Comparison of ENCODE assay signal across 9 cellular contexts in genomic region chr6:29602564-29603361, GRCh38. TPM values are rescaled to one million over a fixed set of nuclear protein-coding genes. Genes with fewer than 3 reads are reported as not detected.
A peak's percentile ranks its signal among the peaks of the same experiment; 100 is the strongest.
DNase-seq lines count a peak whose midpoint lies in the region; ATAC-seq, FAIRE-seq and TF ChIP-seq lines count a peak whose summit lies in the region.
"Had no signal": no experiment of that assay in that cellular context is flagged by ENCODE, and none has a peak within 500 bp of the region (broad histone marks: within the 10 kb centered on the region; RNA-seq: fewer than 3 reads in every experiment).

No MANE protein-coding gene starts in this region.

- CTCF ChIA-PET in HepG2 (lab: Yijun Ruan, JAX; ENCODE audit: low intra/inter-chr PET ratio, low total read pairs) = interaction anchor here (1.8 kb wide), 1 partner anchor 227 kb away, joined by 4 read pairs; the partner anchor contains the start of gene OR12D3

- H3K4me3 Mint-ChIP-seq in chondrocyte (ENCODE audit: unreplicated experiment) = no peak overlapping the region
- H3K4me3 Mint-ChIP-seq in type B pancreatic cell = no peak overlapping the region

- DNase-seq in HepG2 (ENCODE audit: low spot score) = peak; percentile 35
- no peak for DNase-seq in right lobe of liver
- peak; percentile 31 for DNase-seq in NCI-H226
- DNase-seq in chondrocyte (ENCODE audit: low spot score) = no peak
- no peak for DNase-seq in type B pancreatic cell (ENCODE audit: extremely low spot score, unreplicated experiment)
- no peak for DNase-seq in stimulated activated naive CD4-positive, alpha-beta T cell treated with Interleukin-2 at 50 U/mL for 16 hours (lab: John Stamatoyannopoulos, UW)
- DNase-seq in stimulated activated CD4-positive, alpha-beta T cell treated with anti-CD3 and anti-CD28 coated beads, Interleukin-2, amount 100 ng/mL, for 24 hours = no peak
- DNase-seq in uterus = no peak

- ATAC-seq in HepG2 = peak; percentile 85
- ATAC-seq in right lobe of liver = no peak

- H3K4me3 ChIP-seq in HepG2 (replicated peaks in 1 of 3; ENCODE audit: insufficient read depth in 1 of 3, low read depth in 2 of 3, low read length in 3 of 3) (no peak overlapping the region), right lobe of liver (no peak overlapping the region), uterus (no peak overlapping the region)

- H3K36me3 Mint-ChIP-seq in chondrocyte (ENCODE audit: low read depth) (peaks cover 54% of the 10 kb centered on the region), type B pancreatic cell (peaks cover 40% of the 10 kb centered on the region)

- intact Hi-C loops in HepG2 (cut with micrococcal nuclease; ENCODE audit: unreplicated experiment) (no loop called here), right lobe of liver (cut with DNase I) (no loop called here), uterus (cut with DNase I; ENCODE audit: low total_unique reads) (no loop called here)

- peak; percentile 47 for TF ChIP-seq CTCF in HepG2 (CRISPR knock-in tag; IDR thresholded peaks at IDR 0.05)
- no peak for TF ChIP-seq CTCF in right lobe of liver (IDR thresholded peaks at IDR 0.05)
- TF ChIP-seq CTCF in chondrocyte (IDR thresholded peaks at IDR 0.05) = peak; percentile 55
- peak; percentile 67 for TF ChIP-seq CTCF in type B pancreatic cell (conservative IDR thresholded peaks at IDR 0.05)
- TF ChIP-seq CTCF in uterus (IDR thresholded peaks at IDR 0.05) = no peak

- no peaks in the 10 kb centered on the region for H3K9me3 Mint-ChIP-seq in chondrocyte (ENCODE audit: low read depth)
- no peaks in the 10 kb centered on the region for H3K9me3 Mint-ChIP-seq in type B pancreatic cell

- H3K4me1 ChIP-seq in HepG2 (ENCODE audit: insufficient read depth, low read length) = no peaks in the 10 kb centered on the region
- no peaks in the 10 kb centered on the region for H3K4me1 ChIP-seq in right lobe of liver
- no peaks in the 10 kb centered on the region for H3K4me1 ChIP-seq in uterus

- H3K4me1 Mint-ChIP-seq in chondrocyte (ENCODE audit: low read depth) (no peaks in the 10 kb centered on the region), type B pancreatic cell (ENCODE audit: unreplicated experiment) (peaks cover 8% of the 10 kb centered on the region)

- H2AFZ ChIP-seq in HepG2 (ENCODE audit: low read length) = no peak overlapping the region

- no TSS peak for BruUV-seq in HepG2 (replicated peaks; lab: Mats Ljungman, UMichigan)

- peak; percentile 50 for FAIRE-seq in HepG2 (lab: Jason Lieb, UNC)

- TF ChIP-seq EP300 in HepG2 (IDR thresholded peaks at IDR 0.05; ENCODE audit: low read depth in 2 of 2, low read length in 2 of 2) (no peak), HepG2 (CRISPR knock-in tag; IDR thresholded peaks at IDR 0.05; ENCODE audit: borderline replicate concordance) (no peak)

- POLR2A ChIA-PET in HepG2 (lab: Yijun Ruan, JAX) = no interaction called here

- H3K9ac ChIP-seq in HepG2 (ENCODE audit: insufficient read depth, low read depth, low read length) = no peak overlapping the region

- no peaks in the 10 kb centered on the region for H3K79me2 ChIP-seq in HepG2 (ENCODE audit: insufficient read depth, low read length)

- peaks cover 0 to 14% of the 10 kb centered on the region in 2 experiments; a peak in 1 of 5 replicates for H3K27me3 ChIP-seq in HepG2 (ENCODE audit: control insufficient read depth in 1 of 2, insufficient read depth in 2 of 2, low read length in 2 of 2)
- no peaks in the 10 kb centered on the region for H3K27me3 ChIP-seq in right lobe of liver
- no peaks in the 10 kb centered on the region for H3K27me3 ChIP-seq in uterus

- H4K20me1 ChIP-seq in HepG2 (ENCODE audit: insufficient read depth, low read length) = no peaks in the 10 kb centered on the region

- H3K27ac ChIP-seq in HepG2 (ENCODE audit: extremely low read length, insufficient read depth, low read length) = no peak overlapping the region
- H3K27ac ChIP-seq in right lobe of liver = no peak overlapping the region
- H3K27ac ChIP-seq in uterus = no peak overlapping the region

- H3K27ac Mint-ChIP-seq in chondrocyte (ENCODE audit: unreplicated experiment) (no peak overlapping the region), type B pancreatic cell (no peak overlapping the region)

- 32% methylated on average over 12 of the region's 12 CpGs for WGBS in HepG2 (ENCODE audit: low lambda C conversion rate)
- 58% methylated on average over 12 of the region's 12 CpGs for WGBS in right lobe of liver (ENCODE audit: insufficient coverage, low coverage, low lambda C conversion rate, missing lambda C conversion rate)

- TF ChIP-seq RAD21 in HepG2 (CRISPR knock-in tag; IDR thresholded peaks at IDR 0.05) = no peak

- H3K27me3 Mint-ChIP-seq in chondrocyte (ENCODE audit: low read depth) = no peaks in the 10 kb centered on the region
- H3K27me3 Mint-ChIP-seq in type B pancreatic cell = no peaks in the 10 kb centered on the region

- in situ Hi-C loops in HepG2 (cut with HindIII; ENCODE audit: extremely low pct_ligation_motif_present, low pct_unique_long_range_greater_than_20kb) = no loop called here

- no peaks in the 10 kb centered on the region for H3K9me3 ChIP-seq in HepG2 (ENCODE audit: low read length)
- H3K9me3 ChIP-seq in right lobe of liver = no peaks in the 10 kb centered on the region
- H3K9me3 ChIP-seq in uterus = no peaks in the 10 kb centered on the region

- H3K4me2 ChIP-seq in HepG2 (ENCODE audit: low read depth, low read length) = no peak overlapping the region

- TF ChIP-seq POLR2A in HepG2 (IDR thresholded peaks at IDR 0.05; ENCODE audit: insufficient read depth in 1 of 2, low read depth in 2 of 2, low read length in 2 of 2) (no peak), right lobe of liver (IDR thresholded peaks at IDR 0.05) (no peak), uterus (IDR thresholded peaks at IDR 0.05) (no peak)

- H3K36me3 ChIP-seq in HepG2 (replicated peaks in 1 of 2; ENCODE audit: control insufficient read depth in 1 of 2, insufficient read depth in 2 of 2, low read length in 2 of 2) (no peaks in the 10 kb centered on the region), right lobe of liver (no peaks in the 10 kb centered on the region), uterus (no peaks in the 10 kb centered on the region)

RNA-seq across cellular contexts. Expression of gene OR2H2, which starts 17.8 kb away (rescaled TPM):
- not detected in 2 replicates for total RNA-seq in HepG2 (2016; rRNA removed; fragmentation: Illumina TruSeq; extraction: Trizol)
- not detected in 2 replicates for total RNA-seq in HepG2 (2016; cell fraction: cytosol; rRNA removed; fragmentation: Illumina TruSeq; extraction: Trizol; ENCODE audit: low read depth)
- not detected in 2 replicates for total RNA-seq in HepG2 (2016; cell fraction: insoluble cytoplasmic fraction; rRNA removed; fragmentation: Illumina TruSeq; extraction: Trizol)
- not detected in 2 replicates for total RNA-seq in HepG2 (2016; cell fraction: membrane; rRNA removed; fragmentation: Illumina TruSeq; extraction: Trizol)
- not detected in 2 replicates for total RNA-seq in HepG2 (2016; cell fraction: nucleus; rRNA removed; fragmentation: Illumina TruSeq; extraction: Trizol)
- polyA plus RNA-seq in HepG2 (2011; rRNA removed) = not detected in 2 replicates
- not detected in 2 replicates for polyA plus RNA-seq in HepG2 (2011; cell fraction: cytosol; rRNA removed)
- polyA plus RNA-seq in HepG2 (2011; cell fraction: nucleus; rRNA removed) = not detected in 2 replicates
- polyA plus RNA-seq in HepG2 (2012) = not detected in 2 replicates
- polyA plus RNA-seq in HepG2 (2016; cell fraction: cytosol; fragmentation: Illumina TruSeq; extraction: Trizol; ENCODE audit: low read depth) = not detected in 2 replicates
- polyA plus RNA-seq in HepG2 (2016; cell fraction: insoluble cytoplasmic fraction; fragmentation: Illumina TruSeq; extraction: Trizol; ENCODE audit: low read depth) = not detected in 2 replicates
- polyA plus RNA-seq in HepG2 (2016; cell fraction: membrane; fragmentation: Illumina TruSeq; extraction: Trizol; ENCODE audit: low read depth) = not detected in 2 replicates
- not detected in 2 replicates for polyA plus RNA-seq in HepG2 (2016; cell fraction: nucleus; fragmentation: Illumina TruSeq; extraction: Trizol; ENCODE audit: insufficient read depth, low read depth)
- polyA minus RNA-seq in HepG2 (2011; rRNA and poly(A)+ RNA removed; ENCODE audit: low replicate concordance) = not detected in 2 replicates
- not detected in 2 replicates for polyA minus RNA-seq in HepG2 (2011; cell fraction: cytosol; rRNA and poly(A)+ RNA removed)
- not detected in 2 replicates for polyA minus RNA-seq in HepG2 (2011; cell fraction: nucleus; rRNA and poly(A)+ RNA removed)
- not detected for total RNA-seq in right lobe of liver
- total RNA-seq in chondrocyte = not detected in 3 replicates
- not detected in 2 replicates for total RNA-seq in type B pancreatic cell (ENCODE audit: low replicate concordance)
- total RNA-seq in uterus = not detected
- total RNA-seq: liver had no signal
- polyA plus RNA-seq: liver had no signal

RNA-seq across cellular contexts. Expression of gene GABBR1, which starts 30.2 kb away (rescaled TPM):
- 0.07 TPM in 1 of 2 replicates, not detected in the other for total RNA-seq in HepG2 (2016; rRNA removed; fragmentation: Illumina TruSeq; extraction: Trizol)
- total RNA-seq in HepG2 (2016; cell fraction: cytosol; rRNA removed; fragmentation: Illumina TruSeq; extraction: Trizol; ENCODE audit: low read depth) = not detected in 2 replicates
- total RNA-seq in HepG2 (2016; cell fraction: insoluble cytoplasmic fraction; rRNA removed; fragmentation: Illumina TruSeq; extraction: Trizol) = not detected in 2 replicates
- not detected in 2 replicates for total RNA-seq in HepG2 (2016; cell fraction: membrane; rRNA removed; fragmentation: Illumina TruSeq; extraction: Trizol)
- total RNA-seq in HepG2 (2016; cell fraction: nucleus; rRNA removed; fragmentation: Illumina TruSeq; extraction: Trizol) = 0.16 TPM in 1 of 2 replicates, not detected in the other
- polyA plus RNA-seq in HepG2 (2011; rRNA removed) = 0.37 and 0.38 TPM in 2 replicates
- 0.15 and 0.18 TPM in 2 replicates for polyA plus RNA-seq in HepG2 (2011; cell fraction: cytosol; rRNA removed)
- 3.0 and 3.5 TPM in 2 replicates for polyA plus RNA-seq in HepG2 (2011; cell fraction: nucleus; rRNA removed)
- 0.39 and 0.40 TPM in 2 replicates for polyA plus RNA-seq in HepG2 (2012)
- not detected in 2 replicates for polyA plus RNA-seq in HepG2 (2016; cell fraction: cytosol; fragmentation: Illumina TruSeq; extraction: Trizol; ENCODE audit: low read depth)
- polyA plus RNA-seq in HepG2 (2016; cell fraction: insoluble cytoplasmic fraction; fragmentation: Illumina TruSeq; extraction: Trizol; ENCODE audit: low read depth) = not detected in 2 replicates
- polyA plus RNA-seq in HepG2 (2016; cell fraction: membrane; fragmentation: Illumina TruSeq; extraction: Trizol; ENCODE audit: low read depth) = not detected in 2 replicates
- 0.83 and 1.1 TPM in 2 replicates for polyA plus RNA-seq in HepG2 (2016; cell fraction: nucleus; fragmentation: Illumina TruSeq; extraction: Trizol; ENCODE audit: insufficient read depth, low read depth)
- 0.72 and 11.2 TPM in 2 replicates for polyA minus RNA-seq in HepG2 (2011; rRNA and poly(A)+ RNA removed; ENCODE audit: low replicate concordance)
- not detected in 2 replicates for polyA minus RNA-seq in HepG2 (2011; cell fraction: cytosol; rRNA and poly(A)+ RNA removed)
- polyA minus RNA-seq in HepG2 (2011; cell fraction: nucleus; rRNA and poly(A)+ RNA removed) = 0.77 and 0.99 TPM in 2 replicates
- 1 to 10 TPM; 2.4 to 5.6 (median 4.9) TPM for total RNA-seq in right lobe of liver
- 46.6 to 62.4 TPM (median 50.7 TPM) in 3 replicates for total RNA-seq in chondrocyte
- 26.6 and 71.7 TPM in 2 replicates for total RNA-seq in type B pancreatic cell (ENCODE audit: low replicate concordance)
- 100 to 1,000 TPM in 1 of 4 donors, 10 to 100 TPM in 3; 29.4 to 184 (median 44.6) TPM for total RNA-seq in uterus

RNA-seq across cellular contexts. Expression of gene UBD, which starts 43.2 kb away (rescaled TPM):
- 172 and 244 TPM in 2 replicates for total RNA-seq in HepG2 (2016; rRNA removed; fragmentation: Illumina TruSeq; extraction: Trizol)
- 61.1 and 70.9 TPM in 2 replicates for total RNA-seq in HepG2 (2016; cell fraction: cytosol; rRNA removed; fragmentation: Illumina TruSeq; extraction: Trizol; ENCODE audit: low read depth)
- total RNA-seq in HepG2 (2016; cell fraction: insoluble cytoplasmic fraction; rRNA removed; fragmentation: Illumina TruSeq; extraction: Trizol) = 180 and 253 TPM in 2 replicates
- 77.5 and 84.0 TPM in 2 replicates for total RNA-seq in HepG2 (2016; cell fraction: membrane; rRNA removed; fragmentation: Illumina TruSeq; extraction: Trizol)
- total RNA-seq in HepG2 (2016; cell fraction: nucleus; rRNA removed; fragmentation: Illumina TruSeq; extraction: Trizol) = 58.7 and 62.9 TPM in 2 replicates
- polyA plus RNA-seq in HepG2 (2011; rRNA removed) = 13.9 and 26.9 TPM in 2 replicates
- 8.2 and 29.2 TPM in 2 replicates for polyA plus RNA-seq in HepG2 (2011; cell fraction: cytosol; rRNA removed)
- 3.6 and 8.6 TPM in 2 replicates for polyA plus RNA-seq in HepG2 (2011; cell fraction: nucleus; rRNA removed)
- polyA plus RNA-seq in HepG2 (2012) = 14.7 and 15.0 TPM in 2 replicates
- 50.4 and 50.5 TPM in 2 replicates for polyA plus RNA-seq in HepG2 (2016; cell fraction: cytosol; fragmentation: Illumina TruSeq; extraction: Trizol; ENCODE audit: low read depth)
- 225 and 254 TPM in 2 replicates for polyA plus RNA-seq in HepG2 (2016; cell fraction: insoluble cytoplasmic fraction; fragmentation: Illumina TruSeq; extraction: Trizol; ENCODE audit: low read depth)
- polyA plus RNA-seq in HepG2 (2016; cell fraction: membrane; fragmentation: Illumina TruSeq; extraction: Trizol; ENCODE audit: low read depth) = 55.5 and 59.5 TPM in 2 replicates
- 88.5 and 91.0 TPM in 2 replicates for polyA plus RNA-seq in HepG2 (2016; cell fraction: nucleus; fragmentation: Illumina TruSeq; extraction: Trizol; ENCODE audit: insufficient read depth, low read depth)
- polyA minus RNA-seq in HepG2 (2011; rRNA and poly(A)+ RNA removed; ENCODE audit: low replicate concordance) = 2.8 TPM in 1 of 2 replicates, not detected in the other
- polyA minus RNA-seq in HepG2 (2011; cell fraction: cytosol; rRNA and poly(A)+ RNA removed) = 1.6 and 12.1 TPM in 2 replicates
- 4.6 and 10.8 TPM in 2 replicates for polyA minus RNA-seq in HepG2 (2011; cell fraction: nucleus; rRNA and poly(A)+ RNA removed)
- total RNA-seq in right lobe of liver = 100 to 1,000 TPM in 1 of 6 experiments, 10 to 100 TPM in 3, 1 to 10 TPM in 2; 2.2 to 189 (median 37.1) TPM
- not detected in 3 replicates for total RNA-seq in chondrocyte
- 12.6 and 24.6 TPM in 2 replicates for total RNA-seq in type B pancreatic cell (ENCODE audit: low replicate concordance)
- total RNA-seq in uterus = under 1 TPM in 1 of 4 donors, not detected in 3; 0.41 TPM

RNA-seq across cellular contexts. Expression of gene MOG, which starts 54.1 kb away (rescaled TPM):
- total RNA-seq in HepG2 (2016; rRNA removed; fragmentation: Illumina TruSeq; extraction: Trizol) = not detected in 2 replicates
- total RNA-seq in HepG2 (2016; cell fraction: cytosol; rRNA removed; fragmentation: Illumina TruSeq; extraction: Trizol; ENCODE audit: low read depth) = not detected in 2 replicates
- not detected in 2 replicates for total RNA-seq in HepG2 (2016; cell fraction: insoluble cytoplasmic fraction; rRNA removed; fragmentation: Illumina TruSeq; extraction: Trizol)
- not detected in 2 replicates for total RNA-seq in HepG2 (2016; cell fraction: membrane; rRNA removed; fragmentation: Illumina TruSeq; extraction: Trizol)
- total RNA-seq in HepG2 (2016; cell fraction: nucleus; rRNA removed; fragmentation: Illumina TruSeq; extraction: Trizol) = not detected in 2 replicates
- polyA plus RNA-seq in HepG2 (2011; rRNA removed) = not detected in 2 replicates
- polyA plus RNA-seq in HepG2 (2011; cell fraction: cytosol; rRNA removed) = not detected in 2 replicates
- polyA plus RNA-seq in HepG2 (2011; cell fraction: nucleus; rRNA removed) = not detected in 2 replicates
- polyA plus RNA-seq in HepG2 (2012) = not detected in 2 replicates
- polyA plus RNA-seq in HepG2 (2016; cell fraction: cytosol; fragmentation: Illumina TruSeq; extraction: Trizol; ENCODE audit: low read depth) = not detected in 2 replicates
- polyA plus RNA-seq in HepG2 (2016; cell fraction: insoluble cytoplasmic fraction; fragmentation: Illumina TruSeq; extraction: Trizol; ENCODE audit: low read depth) = not detected in 2 replicates
- not detected in 2 replicates for polyA plus RNA-seq in HepG2 (2016; cell fraction: membrane; fragmentation: Illumina TruSeq; extraction: Trizol; ENCODE audit: low read depth)
- not detected in 2 replicates for polyA plus RNA-seq in HepG2 (2016; cell fraction: nucleus; fragmentation: Illumina TruSeq; extraction: Trizol; ENCODE audit: insufficient read depth, low read depth)
- not detected in 2 replicates for polyA minus RNA-seq in HepG2 (2011; rRNA and poly(A)+ RNA removed; ENCODE audit: low replicate concordance)
- polyA minus RNA-seq in HepG2 (2011; cell fraction: cytosol; rRNA and poly(A)+ RNA removed) = not detected in 2 replicates
- not detected in 2 replicates for polyA minus RNA-seq in HepG2 (2011; cell fraction: nucleus; rRNA and poly(A)+ RNA removed)
- not detected for total RNA-seq in right lobe of liver
- total RNA-seq in chondrocyte = 0.82 TPM in 1 of 3 replicates, not detected in the others
- total RNA-seq in type B pancreatic cell (ENCODE audit: low replicate concordance) = not detected in 2 replicates
- not detected for total RNA-seq in uterus
- total RNA-seq: liver had no signal
- polyA plus RNA-seq: liver had no signal

Comparison
In these comparisons a context has a peak if more than half of its experiments do, and no peak if none do; other contexts are left out.
1. DNase-seq: peak in HepG2 (single experiment) and NCI-H226 (single experiment); none in right lobe of liver (0 of 3), chondrocyte (single experiment), type B pancreatic cell (single experiment), stimulated activated naive CD4-positive, alpha-beta T cell treated with Interleukin-2 at 50 U/mL for 16 hours (single experiment), stimulated activated CD4-positive, alpha-beta T cell treated with anti-CD3 and anti-CD28 coated beads, Interleukin-2, amount 100 ng/mL, for 24 hours (0 of 2) and uterus (0 of 2).
2. CTCF ChIP-seq: peak in HepG2 (single experiment), chondrocyte (single experiment) and type B pancreatic cell (single experiment); none in right lobe of liver (0 of 4) and uterus (0 of 4).